10 cellular contexts compared by ENCODE assay signal in genomic region chr2:181742361-181742760, GRCh38.
"Had no signal": no experiment of that assay in that cellular context is flagged by ENCODE, and none has a peak within 500 bp of the region (broad histone marks: within the 10 kb centered on the region; RNA-seq: fewer than 3 reads in every experiment).

No MANE protein-coding gene starts in this region.

- H3K27ac ChIP-seq: coronary artery, esophagus squamous epithelium, heart right ventricle, left lung, skin epidermis, transverse colon had no signal

- H3K27me3 ChIP-seq: esophagus squamous epithelium, heart right ventricle, left lung, transverse colon had no signal

- H3K36me3 ChIP-seq: esophagus squamous epithelium, heart right ventricle, left lung, transverse colon had no signal

- ATAC-seq: activated T-cell treated with anti-CD3 and anti-CD28 coated beads, Interleukin-2, amount 50 U/mL, for 4 hours; heart right ventricle; natural killer cell treated with Interleukin-12 subunit alpha and Interleukin-12 subunit beta and Interleukin-15 and Interleukin-18, amount 100 ng/mL, for 72 hours had no signal

- H3K4me3 ChIP-seq: coronary artery, esophagus squamous epithelium, heart right ventricle, left lung, skin epidermis, transverse colon had no signal

- H3K9me3 ChIP-seq: esophagus squamous epithelium, heart right ventricle, left lung, transverse colon had no signal

- DNase-seq: activated effector memory CD4-positive, alpha-beta T cell treated with Interleukin-2 at 50 U/mL for 16 hours; activated naive CD4-positive, alpha-beta T cell treated with anti-CD3 and anti-CD28 coated beads, Interleukin-2, amount 50 U/mL, for 16 hours; esophagus squamous epithelium; left lung had no signal
